In genomic region chr6:118708055-118708454, GRCh38 we compare ENCODE assay signal across 9 cellular contexts. TPM values are rescaled to one million over a fixed set of nuclear protein-coding genes. Genes with fewer than 3 reads are reported as not detected.
DNase-seq lines count a peak whose midpoint lies in the region; ATAC-seq, FAIRE-seq and TF ChIP-seq lines count a peak whose summit lies in the region.
"Had no signal": no experiment of that assay in that cellular context is flagged by ENCODE, and none has a peak within 500 bp of the region (broad histone marks: within the 10 kb centered on the region; RNA-seq: fewer than 3 reads in every experiment).

No MANE protein-coding gene starts in this region.

- POLR2A ChIA-PET in CD8-positive, alpha-beta memory T cell (lab: Charles Lee): interaction anchor here (0.6 to 2.4 kb wide), 8 partner anchors 27 to 606 kb away, joined by 3 to 28 read pairs (median 4); partner anchors contain the start of genes ASF1A, CEP85L and MCM9

- no peaks in the 10 kb centered on the region for H4K20me1 ChIP-seq in astrocyte (ENCODE audit: insufficient read depth, low read length)

- peaks cover 0 to 17% (median 5%) of the 10 kb centered on the region in 3 donors for H3K36me3 Mint-ChIP-seq in CD8-positive, alpha-beta memory T cell
- H3K36me3 Mint-ChIP-seq in astrocyte (ENCODE audit: low read depth, unreplicated experiment): no peaks in the 10 kb centered on the region

- H2AFZ ChIP-seq in astrocyte (ENCODE audit: low read depth, low read length): no peak overlapping the region

- peak overlapping the region; percentile 86 for H3K4me2 ChIP-seq in astrocyte (ENCODE audit: low read length)

- H3K27me3 Mint-ChIP-seq in CD8-positive, alpha-beta memory T cell: no peaks in the 10 kb centered on the region
- no peaks in the 10 kb centered on the region for H3K27me3 Mint-ChIP-seq in astrocyte (ENCODE audit: low read depth, unreplicated experiment)

- CTCF ChIA-PET in CD8-positive, alpha-beta memory T cell (lab: Charles Lee): interaction anchor here (1.1 to 3.3 kb wide), 9 partner anchors 10 to 142 kb away, joined by 3 to 16 read pairs (median 4); no protein-coding TSS in a partner anchor

- H3K9me3 Mint-ChIP-seq in CD8-positive, alpha-beta memory T cell: no peaks in the 10 kb centered on the region
- no peaks in the 10 kb centered on the region for H3K9me3 Mint-ChIP-seq in astrocyte (ENCODE audit: unreplicated experiment)

- no peak for DNase-seq in CD8-positive, alpha-beta memory T cell
- DNase-seq in astrocyte (ENCODE audit: low read depth): peak; percentile 62
- no peak for DNase-seq in activated CD4-positive, CD25-positive, alpha-beta regulatory T cell (lab: John Stamatoyannopoulos, UW)
- DNase-seq in mucosa of descending colon: no peak
- no peak for DNase-seq in NCI-H1105 (lab: John Stamatoyannopoulos, UW)
- DNase-seq: DMS79 had no signal

- intact Hi-C loops in mucosa of descending colon (cut with DNase I, micrococcal nuclease): no loop called here

- peak overlapping the region; percentile 35 to 98 (median 96) for H3K27ac Mint-ChIP-seq in CD8-positive, alpha-beta memory T cell
- H3K27ac Mint-ChIP-seq in astrocyte (ENCODE audit: unreplicated experiment): peak overlapping the region; percentile 14

- no peaks in the 10 kb centered on the region for H3K9me3 ChIP-seq in CD8-positive, alpha-beta memory T cell (ENCODE audit: low read length)
- H3K9me3 ChIP-seq in KOPT-K1 (ENCODE audit: insufficient read depth, low read length, poor library complexity, severe bottlenecking) (no peaks in the 10 kb centered on the region), astrocyte (ENCODE audit: insufficient read depth, low read depth, low read length) (no peaks in the 10 kb centered on the region), muscle layer of duodenum (ENCODE audit: control insufficient read depth in 1 of 2, low read length in 2 of 2) (no peaks in the 10 kb centered on the region), mucosa of descending colon (no peaks in the 10 kb centered on the region)

- H3K9ac ChIP-seq in astrocyte (ENCODE audit: low read length): peak overlapping the region; percentile 81

- ATAC-seq in mucosa of descending colon (no peak), GM21515 (IDR thresholded peaks at IDR 0.05; ENCODE audit: unreplicated experiment) (no peak)

- peaks cover 70% of the 10 kb centered on the region for H3K4me1 ChIP-seq in CD8-positive, alpha-beta memory T cell (ENCODE audit: insufficient read depth, low read length)
- H3K4me1 ChIP-seq in astrocyte (ENCODE audit: insufficient read depth, low read length) (peaks cover 48% of the 10 kb centered on the region), muscle layer of duodenum (ENCODE audit: control insufficient read depth in 1 of 2, insufficient read depth in 2 of 2, low read length in 2 of 2) (peaks cover 8 to 20% of the 10 kb centered on the region in 2 donors), mucosa of descending colon (ENCODE audit: low read depth) (peaks cover 7% of the 10 kb centered on the region)

- H3K27ac ChIP-seq in CD8-positive, alpha-beta memory T cell (ENCODE audit: low read depth, low read length): peak overlapping the region; percentile 78
- H3K27ac ChIP-seq in KOPT-K1 (ENCODE audit: low read depth, low read length, poor library complexity, severe bottlenecking): peak overlapping the region; percentile 94
- H3K27ac ChIP-seq in astrocyte (ENCODE audit: low read depth, low read length): peak overlapping the region; percentile 89
- peak overlapping the region; percentile 76 for H3K27ac ChIP-seq in muscle layer of duodenum (ENCODE audit: low read length)

- TF ChIP-seq CTCF in astrocyte (IDR thresholded peaks at IDR 0.05; ENCODE audit: insufficient read depth, low read depth, low read length) (no peak), mucosa of descending colon (IDR thresholded peaks at IDR 0.05) (no peak)

- H3K4me3 Mint-ChIP-seq in CD8-positive, alpha-beta memory T cell: peak overlapping the region; percentile 90 to 99 (median 99)
- H3K4me3 Mint-ChIP-seq in astrocyte (ENCODE audit: unreplicated experiment): no peak overlapping the region

- H3K4me1 Mint-ChIP-seq in CD8-positive, alpha-beta memory T cell: peaks cover 70 to 86% (median 85%) of the 10 kb centered on the region in 3 donors
- peaks cover 45% of the 10 kb centered on the region for H3K4me1 Mint-ChIP-seq in astrocyte (ENCODE audit: low read depth, unreplicated experiment)

- H3K36me3 ChIP-seq in CD8-positive, alpha-beta memory T cell (ENCODE audit: insufficient read depth, low read length): no peaks in the 10 kb centered on the region
- H3K36me3 ChIP-seq in KOPT-K1 (ENCODE audit: insufficient read depth, low read length): peaks cover 22% of the 10 kb centered on the region
- no peaks in the 10 kb centered on the region for H3K36me3 ChIP-seq in astrocyte (ENCODE audit: insufficient read depth, low read length)
- H3K36me3 ChIP-seq in muscle layer of duodenum (ENCODE audit: control insufficient read depth in 1 of 2, insufficient read depth in 2 of 2, low read length in 2 of 2): no peaks in the 10 kb centered on the region
- no peaks in the 10 kb centered on the region for H3K36me3 ChIP-seq in mucosa of descending colon (ENCODE audit: low read depth)

- no peak for FAIRE-seq in astrocyte (lab: Jason Lieb, UNC)

- H3K27me3 ChIP-seq in CD8-positive, alpha-beta memory T cell (ENCODE audit: insufficient read depth, low read length, poor library complexity, severe bottlenecking): no peaks in the 10 kb centered on the region
- no peaks in the 10 kb centered on the region for H3K27me3 ChIP-seq in astrocyte (ENCODE audit: insufficient read depth, low read length)
- H3K27me3 ChIP-seq in muscle layer of duodenum (ENCODE audit: low read depth, low read length): no peaks in the 10 kb centered on the region

- peaks cover 37% of the 10 kb centered on the region for H3K79me2 ChIP-seq in astrocyte (ENCODE audit: insufficient read depth, low read length)

- peak overlapping the region; percentile 90 for H3K4me3 ChIP-seq in CD8-positive, alpha-beta memory T cell (ENCODE audit: low read length)
- H3K4me3 ChIP-seq in astrocyte (ENCODE audit: insufficient read depth, low read depth, low read length): peak overlapping the region; percentile 74
- peak overlapping the region in 1 of 2 donors; percentile 4 for H3K4me3 ChIP-seq in muscle layer of duodenum (ENCODE audit: low read depth in 1 of 2, low read length in 2 of 2)
- H3K4me3 ChIP-seq in mucosa of descending colon: no peak overlapping the region

RNA-seq across cellular contexts. Expression of gene CEP85L, which starts 56.7 kb away (rescaled TPM):
- 10 to 100 TPM; 28.4 to 29.1 TPM for total RNA-seq in CD8-positive, alpha-beta memory T cell
- 32.1 TPM for polyA plus RNA-seq in CD8-positive, alpha-beta memory T cell
- total RNA-seq in astrocyte: 16.3 and 19.3 TPM in 2 replicates
- 10 to 100 TPM in 1 of 3 donors, 1 to 10 TPM in 2; 3.7 to 13.6 (median 4.0) TPM for total RNA-seq in mucosa of descending colon
